In the genomic region with DNA sequence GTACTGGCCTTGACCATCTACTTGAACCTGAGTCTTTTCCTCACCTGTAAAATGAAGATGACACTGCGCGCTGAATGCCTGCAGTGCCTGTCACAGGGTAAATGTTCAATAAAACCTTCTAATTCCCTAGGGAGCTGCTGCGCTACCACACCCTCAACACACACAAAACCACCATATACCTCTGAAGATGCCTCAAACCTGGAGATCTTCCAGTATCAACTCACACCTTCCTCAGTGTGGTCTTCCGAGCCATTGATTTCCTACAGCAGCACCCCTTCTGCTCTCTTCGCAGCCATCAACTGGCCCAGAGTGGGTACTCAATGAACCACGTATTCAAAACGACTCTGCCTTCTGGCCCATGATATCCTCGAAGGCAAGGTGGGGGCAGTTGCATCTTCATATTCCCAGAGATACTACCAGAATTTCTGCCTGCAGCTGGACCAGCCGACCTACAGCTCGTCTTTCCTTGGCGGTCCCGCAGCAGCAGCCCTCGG, we compare ENCODE assay signal across 8 cellular contexts. TPM values are rescaled to one million over a fixed set of nuclear protein-coding genes. Genes with fewer than 3 reads are reported as not detected.
DNase-seq lines count a peak whose midpoint lies in the region; ATAC-seq and TF ChIP-seq lines count a peak whose summit lies in the region.

No MANE protein-coding gene starts in this region.

- intact Hi-C loops in left ventricle myocardium superior (cut with micrococcal nuclease), result no loop called here

- H3K4me1 ChIP-seq in cardiac muscle cell (ENCODE audit: low read depth), result peaks cover 14% of the 10 kb centered on the region
- H3K4me1 ChIP-seq in gastroesophageal sphincter, result peaks cover 0 to 45% (median 14%) of the 10 kb centered on the region in 3 donors

- H3K27me3 ChIP-seq in cardiac muscle cell, result no peaks in the 10 kb centered on the region
- H3K27me3 ChIP-seq in gastroesophageal sphincter, result no peaks in the 10 kb centered on the region

- no peaks in the 10 kb centered on the region for H3K27me3 Mint-ChIP-seq in T-cell

- H3K9me3 ChIP-seq in cardiac muscle cell (ENCODE audit: low read depth) (no peaks in the 10 kb centered on the region), gastroesophageal sphincter (no peaks in the 10 kb centered on the region)

- peaks cover 47% of the 10 kb centered on the region for H3K36me3 Mint-ChIP-seq in T-cell

- CTCF ChIA-PET in T-cell (lab: Charles Lee), result interaction anchor here in 1 of 2 donors (0.6 to 1.9 kb wide), 3 partner anchors 28 to 128 kb away, joined by 5 to 16 read pairs (median 5); no protein-coding TSS in a partner anchor

- peak overlapping the region; percentile 100 for H3K27ac Mint-ChIP-seq in T-cell

- H3K4me3 ChIP-seq in cardiac muscle cell, result peak overlapping the region; percentile 92
- H3K4me3 ChIP-seq in gastroesophageal sphincter, result peak overlapping the region; percentile 79 to 82
- peak overlapping the region; percentile 54 to 92 (median 82) for H3K4me3 ChIP-seq in skin epidermis

- POLR2A ChIA-PET in T-cell (lab: Charles Lee), result interaction anchor here in 1 of 2 donors (2.2 kb wide), 1 partner anchor 30 kb away, joined by 8 read pairs; no protein-coding TSS in a partner anchor

- no peak for TF ChIP-seq POLR2A in gastroesophageal sphincter (IDR thresholded peaks at IDR 0.05)

- H3K36me3 ChIP-seq in cardiac muscle cell (peaks cover 39% of the 10 kb centered on the region), gastroesophageal sphincter (peaks cover 0 to 45% of the 10 kb centered on the region in 2 donors)

- ATAC-seq in left ventricle myocardium superior (no peak), T-cell (replicated peaks in 1 of 4) (peak; percentile 6 to 17 (median 14)), gastroesophageal sphincter (no peak), omental fat pad (ENCODE audit: low FRiP score) (no peak)

- H3K9me3 Mint-ChIP-seq in T-cell, result no peaks in the 10 kb centered on the region

- peak overlapping the region; percentile 98 for H3K27ac ChIP-seq in cardiac muscle cell
- H3K27ac ChIP-seq in gastroesophageal sphincter, result peak overlapping the region; percentile 79 to 94 (median 88)
- H3K27ac ChIP-seq in skin epidermis, result peak overlapping the region; percentile 76 to 99 (median 97)

- peak overlapping the region; percentile 94 to 97 (median 97) for H3K4me3 Mint-ChIP-seq in T-cell

- TF ChIP-seq EP300 in gastroesophageal sphincter (IDR thresholded peaks at IDR 0.05), result no peak

- TF ChIP-seq CTCF in cardiac muscle cell (IDR thresholded peaks at IDR 0.05; ENCODE audit: low read depth, low read length), result no peak
- no peak for TF ChIP-seq CTCF in gastroesophageal sphincter (IDR thresholded peaks at IDR 0.05)
- no peak for TF ChIP-seq CTCF in omental fat pad (IDR thresholded peaks at IDR 0.05)

- DNase-seq in cardiac muscle cell (ENCODE audit: low read depth in 1 of 2, low spot score in 1 of 2) (no peak), left ventricle myocardium superior (no peak), T-cell (peak in 2 of 34 experiments; percentile 2 to 4), omental fat pad (ENCODE audit: low spot score) (no peak)
- no peak for DNase-seq in NK-92 treated with Interleukin-12 subunit alpha and Interleukin-12 subunit beta, amount 100 ng/mL, for 24 hours (lab: John Stamatoyannopoulos, UW)
- no peak for DNase-seq in stimulated activated CD4-positive, alpha-beta T cell treated with anti-CD3 and anti-CD28 coated beads, Interleukin-4, amount 100 ng/mL, for 24 hours

- peaks cover 47% of the 10 kb centered on the region in 3 donors for H3K4me1 Mint-ChIP-seq in T-cell

- WGBS in gastroesophageal sphincter (ENCODE audit: low coverage in 1 of 2), 2 donors, result 13 to 23% methylated on average over 5 to 7 of the region's 13 CpGs

RNA-seq across cellular contexts. Expression of a gene that starts 0.7 kb away (rescaled TPM):
- total RNA-seq in cardiac muscle cell (824 and 1,421 TPM in 2 replicates), left ventricle myocardium superior (931 TPM), T-cell (1,000 to 10,000 TPM; 3,117 to 3,787 (median 3,363) TPM), gastroesophageal sphincter (100 to 1,000 TPM; 679 to 924 (median 775) TPM), omental fat pad (1,000 to 10,000 TPM in 1 of 4 donors, 100 to 1,000 TPM in 3; 796 to 1,017 (median 855) TPM)
- 726 and 889 TPM in 2 replicates for polyA plus RNA-seq in cardiac muscle cell

RNA-seq across cellular contexts. Expression of a gene that starts 44.2 kb away (rescaled TPM):
- total RNA-seq in cardiac muscle cell (50.6 and 80.3 TPM in 2 replicates), left ventricle myocardium superior (69.2 TPM), T-cell (1 to 10 TPM; 2.1 to 5.9 (median 3.2) TPM), gastroesophageal sphincter (10 to 100 TPM; 11.5 to 29.9 (median 19.4) TPM), omental fat pad (1 to 10 TPM; 2.2 to 6.8 (median 4.9) TPM)
- polyA plus RNA-seq in cardiac muscle cell, result 35.2 and 44.7 TPM in 2 replicates

Comparison
In these comparisons a context has a peak if more than half of its experiments do, and no peak if none do; other contexts are left out.
1. ATAC-seq: peak in T-cell (4 of 4); none in left ventricle myocardium superior (single experiment), gastroesophageal sphincter (single experiment) and omental fat pad (single experiment).
2. Peak in every context shown above with its lines, with median percentiles within 50 percentile points of each other: H3K27ac ChIP-seq and H3K4me3 ChIP-seq.